ENCODE assay signal across 23 cellular contexts in genomic region chr4:133801858-133802257, GRCh38.
DNase-seq lines count a peak whose midpoint lies in the region; TF ChIP-seq lines count a peak whose summit lies in the region.
"Had no signal": no experiment of that assay in that cellular context is flagged by ENCODE, and none has a peak within 500 bp of the region (broad histone marks: within the 10 kb centered on the region; RNA-seq: fewer than 3 reads in every experiment).

No MANE protein-coding gene starts in this region.

- H3K79me2 ChIP-seq in OCI-LY1 (ENCODE audit: insufficient read depth, low read length) (no peaks in the 10 kb centered on the region), fibroblast of lung (ENCODE audit: control insufficient read depth, insufficient read depth, low read length) (no peaks in the 10 kb centered on the region), Karpas-422 (ENCODE audit: low read length) (no peaks in the 10 kb centered on the region)

- no peaks in the 10 kb centered on the region for H3K9me2 ChIP-seq in OCI-LY1 (ENCODE audit: low read depth, low read length)
- H3K9me2 ChIP-seq in Karpas-422 (replicated peaks; ENCODE audit: insufficient read depth, low read length), result no peaks in the 10 kb centered on the region

- no peak for DNase-seq in HFFc6
- DNase-seq in fibroblast of lung (ENCODE audit: low read depth in 2 of 2), result peak in 1 of 2 donors; percentile 6
- no peak for DNase-seq in osteocyte (ENCODE audit: extremely low spot score, unreplicated experiment)
- no peak for DNase-seq in Karpas-422
- no peak for DNase-seq in activated gamma-delta T cell treated with Interleukin-2 at 50 U/mL for 16 hours
- no peak for DNase-seq in COLO668 (lab: John Stamatoyannopoulos, UW; ENCODE audit: unreplicated experiment)
- DNase-seq: activated CD4-positive, alpha-beta T cell treated with anti-CD3 and anti-CD28 coated beads for 4 hours; activated effector memory CD4-positive, alpha-beta T cell treated with anti-CD3 and anti-CD28 coated beads, Interleukin-2, amount 50 U/mL, for 16 hours; activated T-cell treated with anti-CD3 and anti-CD28 coated beads, Interleukin-2, amount 50 U/mL, for 1 hour; Caco-2; cerebellar nuclear complex; Kasumi-1; kidney glomerular epithelial cell; lower lobe of right lung; NCI-H526; posterior cingulate gyrus; right lobe of liver; stimulated activated naive CD4-positive, alpha-beta T cell; upper lobe of right lung had no signal

- H3K27ac ChIP-seq in OCI-LY1 (ENCODE audit: low read depth, low read length, poor library complexity, severe bottlenecking) (peak overlapping the region; percentile 56), fibroblast of lung (ENCODE audit: insufficient read depth, low read length) (no peak overlapping the region), Karpas-422 (ENCODE audit: low read length) (no peak overlapping the region)
- H3K27ac ChIP-seq: BLaER1 treated with 17β-estradiol and CSF1 and Interleukin-3, amounts not matched to agents 10 nM and 100 nM; lower lobe of right lung; right lobe of liver; suprapubic skin; upper lobe of right lung had no signal

- H3K4me3 Mint-ChIP-seq in HFFc6 (no peak overlapping the region), osteocyte (ENCODE audit: unreplicated experiment) (no peak overlapping the region)
- H3K4me3 Mint-ChIP-seq: T-helper 2 cell treated with Interferon-gamma antibody and Interleukin-4, amounts not matched to agents 5 μg/mL and 100 μg/mL, for 36 hours had no signal

- H3K27me3 ChIP-seq in OCI-LY1 (ENCODE audit: insufficient read depth, low read length) (no peaks in the 10 kb centered on the region), fibroblast of lung (ENCODE audit: control insufficient read depth, insufficient read depth, low read length) (no peaks in the 10 kb centered on the region), Karpas-422 (ENCODE audit: low read length) (no peaks in the 10 kb centered on the region)
- H3K27me3 ChIP-seq: BLaER1 treated with 17β-estradiol and CSF1 and Interleukin-3, amounts not matched to agents 10 nM and 100 nM; right lobe of liver; suprapubic skin; upper lobe of right lung had no signal

- H3K4me3 ChIP-seq in OCI-LY1 (ENCODE audit: low read depth, low read length, poor library complexity, severe bottlenecking) (no peak overlapping the region), fibroblast of lung (replicated peaks in 1 of 4; ENCODE audit: control extremely low read depth in 1 of 4, insufficient read depth in 1 of 4, low read depth in 3 of 4, low read length in 4 of 4) (no peak overlapping the region), Karpas-422 (ENCODE audit: low read length) (no peak overlapping the region)
- H3K4me3 ChIP-seq: BLaER1 treated with 17β-estradiol and CSF1 and Interleukin-3, amounts not matched to agents 10 nM and 100 nM; lower lobe of right lung; right lobe of liver; suprapubic skin; upper lobe of right lung had no signal

- H2AFZ ChIP-seq in OCI-LY1 (ENCODE audit: low read length) (peak overlapping the region; percentile 92; the same call in 1 of the 2 replicates), fibroblast of lung (ENCODE audit: low read length) (peak overlapping the region; percentile 33), Karpas-422 (ENCODE audit: low read length) (no peak overlapping the region)

- peaks cover 3% of the 10 kb centered on the region; the same call in 1 of the 2 replicates for H3F3A ChIP-seq in OCI-LY1 (ENCODE audit: insufficient read depth, low read length)

- no peaks in the 10 kb centered on the region for H3K27me3 Mint-ChIP-seq in HFFc6 (ENCODE audit: insufficient read depth)
- H3K27me3 Mint-ChIP-seq in osteocyte (ENCODE audit: unreplicated experiment), result no peaks in the 10 kb centered on the region

- peaks cover 4% of the 10 kb centered on the region for H3K4me1 ChIP-seq in OCI-LY1 (ENCODE audit: insufficient read depth, low read length, severe bottlenecking)
- H3K4me1 ChIP-seq in fibroblast of lung (ENCODE audit: control insufficient read depth, extremely low read depth, insufficient read depth, low read length), result no peaks in the 10 kb centered on the region
- no peaks in the 10 kb centered on the region for H3K4me1 ChIP-seq in Karpas-422 (ENCODE audit: low read length)
- H3K4me1 ChIP-seq: Caco-2, lower lobe of right lung, right lobe of liver, suprapubic skin, upper lobe of right lung had no signal

- TF ChIP-seq CTCF in HFFc6 (IDR thresholded peaks at IDR 0.05), result no peak
- no peak for TF ChIP-seq CTCF in OCI-LY1 (IDR thresholded peaks at IDR 0.05; ENCODE audit: low read length)
- no peak for TF ChIP-seq CTCF in fibroblast of lung (conservative IDR thresholded peaks at IDR 0.05 in 1 of 2, IDR thresholded peaks at IDR 0.05 in 1 of 2; ENCODE audit: low read depth in 1 of 2, low read length in 2 of 2)
- TF ChIP-seq CTCF in osteocyte (IDR thresholded peaks at IDR 0.05), result no peak

- no peak overlapping the region for H3K9ac ChIP-seq in OCI-LY1 (ENCODE audit: low read length)
- H3K9ac ChIP-seq in fibroblast of lung (ENCODE audit: insufficient read depth, low read length), result no peak overlapping the region
- no peak overlapping the region for H3K9ac ChIP-seq in Karpas-422 (ENCODE audit: low read length)
- H3K9ac ChIP-seq: BLaER1 treated with 17β-estradiol and CSF1 and Interleukin-3, amounts not matched to agents 10 nM and 100 nM had no signal

- no peaks in the 10 kb centered on the region for H3K36me3 ChIP-seq in OCI-LY1 (ENCODE audit: insufficient read depth, low read length)
- H3K36me3 ChIP-seq in fibroblast of lung (ENCODE audit: control insufficient read depth, insufficient read depth, low read length), result no peaks in the 10 kb centered on the region
- no peaks in the 10 kb centered on the region for H3K36me3 ChIP-seq in Karpas-422 (ENCODE audit: insufficient read depth, low read length)
- H3K36me3 ChIP-seq: BLaER1 treated with 17β-estradiol and CSF1 and Interleukin-3, amounts not matched to agents 10 nM and 100 nM; lower lobe of right lung; right lobe of liver; suprapubic skin; upper lobe of right lung had no signal

- H3K9me3 Mint-ChIP-seq in HFFc6, result no peaks in the 10 kb centered on the region
- H3K9me3 Mint-ChIP-seq in osteocyte (ENCODE audit: unreplicated experiment), result no peaks in the 10 kb centered on the region
- H3K9me3 Mint-ChIP-seq: T-helper 2 cell treated with Interferon-gamma antibody and Interleukin-4, amounts not matched to agents 5 μg/mL and 100 μg/mL, for 36 hours had no signal

- peak overlapping the region; percentile 65 for H3K27ac Mint-ChIP-seq in HFFc6
- peak overlapping the region; percentile 45 for H3K27ac Mint-ChIP-seq in osteocyte (ENCODE audit: unreplicated experiment)
- H3K27ac Mint-ChIP-seq: T-helper 2 cell treated with Interferon-gamma antibody and Interleukin-4, amounts not matched to agents 5 μg/mL and 100 μg/mL, for 36 hours had no signal

- no peaks in the 10 kb centered on the region for H3K36me3 Mint-ChIP-seq in HFFc6 (ENCODE audit: low read depth)
- no peaks in the 10 kb centered on the region for H3K36me3 Mint-ChIP-seq in osteocyte (ENCODE audit: unreplicated experiment)

- H3K4me1 Mint-ChIP-seq in HFFc6 (ENCODE audit: low read depth) (peaks cover 22% of the 10 kb centered on the region), osteocyte (ENCODE audit: unreplicated experiment) (peaks cover 15% of the 10 kb centered on the region)

- no peaks in the 10 kb centered on the region for H4K20me1 ChIP-seq in OCI-LY1 (ENCODE audit: insufficient read depth, low read length)
- no peaks in the 10 kb centered on the region for H4K20me1 ChIP-seq in fibroblast of lung (ENCODE audit: control insufficient read depth, extremely low read depth, insufficient read depth, low read length)
- H4K20me1 ChIP-seq in Karpas-422 (ENCODE audit: insufficient read depth, low read depth, low read length), result no peaks in the 10 kb centered on the region
- H4K20me1 ChIP-seq: BLaER1 treated with 17β-estradiol and CSF1 and Interleukin-3, amounts not matched to agents 10 nM and 100 nM had no signal

- H3K4me2 ChIP-seq in OCI-LY1 (ENCODE audit: low read length) (no peak overlapping the region), fibroblast of lung (ENCODE audit: extremely low read depth, insufficient read depth, low read length) (no peak overlapping the region), Karpas-422 (ENCODE audit: low read depth, low read length, poor library complexity, severe bottlenecking) (no peak overlapping the region)
- H3K4me2 ChIP-seq: BLaER1 treated with 17β-estradiol and CSF1 and Interleukin-3, amounts not matched to agents 10 nM and 100 nM had no signal

- H3K9me3 ChIP-seq in OCI-LY1 (ENCODE audit: low read length), result 0 out of 2 replicates have a peak, but pooled peaks cover 2% of the 10 kb centered on the region
- H3K9me3 ChIP-seq in fibroblast of lung (ENCODE audit: control insufficient read depth, insufficient read depth, low read depth, low read length), result no peaks in the 10 kb centered on the region
- H3K9me3 ChIP-seq in Karpas-422 (ENCODE audit: low read length), result peaks cover 7% of the 10 kb centered on the region; the same call in 1 of the 2 replicates
- H3K9me3 ChIP-seq: BLaER1 treated with 17β-estradiol and CSF1 and Interleukin-3, amounts not matched to agents 10 nM and 100 nM; Caco-2; lower lobe of right lung; right lobe of liver; upper lobe of right lung had no signal
